Comparison of ENCODE assay signal across 9 cellular contexts in genomic region chr9:89234636-89235035, GRCh38. TPM values are rescaled to one million over a fixed set of nuclear protein-coding genes. Genes with fewer than 3 reads are reported as not detected.
DNase-seq lines count a peak whose midpoint lies in the region; ATAC-seq and TF ChIP-seq lines count a peak whose summit lies in the region.
"Had no signal": no experiment of that assay in that cellular context is flagged by ENCODE, and none has a peak within 500 bp of the region (broad histone marks: within the 10 kb centered on the region; RNA-seq: fewer than 3 reads in every experiment).

No MANE protein-coding gene starts in this region.

- peaks cover 3% of the 10 kb centered on the region for H3K27me3 ChIP-seq in effector memory CD4-positive, alpha-beta T cell (replicated peaks; ENCODE audit: control insufficient read depth, insufficient read depth, low read length, poor library complexity, severe bottlenecking)
- H3K27me3 ChIP-seq in right lobe of liver, result no peaks in the 10 kb centered on the region

- no peaks in the 10 kb centered on the region for H3K4me1 ChIP-seq in effector memory CD4-positive, alpha-beta T cell (ENCODE audit: control insufficient read depth, insufficient read depth, low read length, poor library complexity, severe bottlenecking)
- H3K4me1 ChIP-seq in right lobe of liver, result no peaks in the 10 kb centered on the region

- no peaks in the 10 kb centered on the region for H3K9me3 ChIP-seq in effector memory CD4-positive, alpha-beta T cell (ENCODE audit: control insufficient read depth, low read length)
- H3K9me3 ChIP-seq in right lobe of liver, result no peaks in the 10 kb centered on the region
- H3K9me3 ChIP-seq: SJSA1 had no signal

- in situ Hi-C loops in GM13977 (cut with MboI; ENCODE audit: low pct_unique_long_range_greater_than_20kb, low sequenced_read_pairs, unreplicated experiment), result no loop called here

- TF ChIP-seq CTCF in GM13977 (IDR thresholded peaks at IDR 0.05; ENCODE audit: extremely low read depth, insufficient read depth, missing control alignments) (peak; percentile 3), right lobe of liver (IDR thresholded peaks at IDR 0.05) (no peak)

- H3K27ac ChIP-seq in effector memory CD4-positive, alpha-beta T cell (ENCODE audit: insufficient read depth, low read length, poor library complexity, severe bottlenecking), result no peak overlapping the region
- H3K27ac ChIP-seq in right lobe of liver, result no peak overlapping the region
- H3K27ac ChIP-seq: SJSA1 had no signal

- peak; percentile 86 for ATAC-seq in HG02678 (IDR thresholded peaks at IDR 0.05; ENCODE audit: unreplicated experiment)
- ATAC-seq in left ventricle myocardium superior, result peak; percentile 51
- ATAC-seq in right lobe of liver, result no peak
- ATAC-seq in HG03045 (IDR thresholded peaks at IDR 0.05; ENCODE audit: unreplicated experiment), result no peak

- intact Hi-C loops in left ventricle myocardium superior (cut with micrococcal nuclease) (no loop called here), right lobe of liver (cut with DNase I) (no loop called here)

- H3K36me3 ChIP-seq in effector memory CD4-positive, alpha-beta T cell (ENCODE audit: control insufficient read depth, insufficient read depth, low read length), result no peaks in the 10 kb centered on the region
- no peaks in the 10 kb centered on the region for H3K36me3 ChIP-seq in right lobe of liver
- H3K36me3 ChIP-seq: SJSA1 had no signal

- TF ChIP-seq POLR2A in right lobe of liver (IDR thresholded peaks at IDR 0.05), result no peak

- H3K4me3 ChIP-seq in effector memory CD4-positive, alpha-beta T cell (ENCODE audit: insufficient read depth, low read depth, low read length, poor library complexity, severe bottlenecking), result no peak overlapping the region
- no peak overlapping the region for H3K4me3 ChIP-seq in right lobe of liver
- H3K4me3 ChIP-seq: SJSA1 had no signal

- 12% methylated on average over 9 of the region's 28 CpGs for WGBS in right lobe of liver (ENCODE audit: insufficient coverage, low coverage, low lambda C conversion rate, missing lambda C conversion rate)

- peak; percentile 39 for DNase-seq in GM13977 (ENCODE audit: low spot score)
- peak; percentile 8 to 43 for DNase-seq in activated CD4-positive, alpha-beta T cell treated with anti-CD3 and anti-CD28 coated beads, Interleukin-2, amount 50 U/mL, for 24 hours (ENCODE audit: low read depth in 1 of 2, low spot score in 1 of 2)
- DNase-seq in left ventricle myocardium superior, result peak; percentile 36
- DNase-seq in stimulated activated CD4-positive, alpha-beta T cell treated with anti-CD3 and anti-CD28 coated beads, Interleukin-4, amount 100 ng/mL, for 48 hours (ENCODE audit: low read depth in 2 of 2), result peak; percentile 34 to 44
- no peak for DNase-seq in effector memory CD4-positive, alpha-beta T cell
- DNase-seq in right lobe of liver, result no peak

RNA-seq across cellular contexts. Expression of gene SHC3, which starts 56.0 kb away (rescaled TPM):
- total RNA-seq in left ventricle myocardium superior (0.59 TPM), right lobe of liver (under 1 TPM; 0.05 to 0.35 (median 0.17) TPM)

Comparison
In these comparisons a context has a peak if more than half of its experiments do, and no peak if none do; other contexts are left out.
1. DNase-seq: peak in GM13977 (single experiment), activated CD4-positive, alpha-beta T cell treated with anti-CD3 and anti-CD28 coated beads, Interleukin-2, amount 50 U/mL, for 24 hours (2 of 2), left ventricle myocardium superior (single experiment) and stimulated activated CD4-positive, alpha-beta T cell treated with anti-CD3 and anti-CD28 coated beads, Interleukin-4, amount 100 ng/mL, for 48 hours (2 of 2); none in effector memory CD4-positive, alpha-beta T cell (0 of 3) and right lobe of liver (0 of 3).
2. ATAC-seq: peak in HG02678 (single experiment) and left ventricle myocardium superior (single experiment); none in right lobe of liver (0 of 4) and HG03045 (single experiment).